Comparison of ENCODE assay signal across 14 cellular contexts in the genomic region with DNA sequence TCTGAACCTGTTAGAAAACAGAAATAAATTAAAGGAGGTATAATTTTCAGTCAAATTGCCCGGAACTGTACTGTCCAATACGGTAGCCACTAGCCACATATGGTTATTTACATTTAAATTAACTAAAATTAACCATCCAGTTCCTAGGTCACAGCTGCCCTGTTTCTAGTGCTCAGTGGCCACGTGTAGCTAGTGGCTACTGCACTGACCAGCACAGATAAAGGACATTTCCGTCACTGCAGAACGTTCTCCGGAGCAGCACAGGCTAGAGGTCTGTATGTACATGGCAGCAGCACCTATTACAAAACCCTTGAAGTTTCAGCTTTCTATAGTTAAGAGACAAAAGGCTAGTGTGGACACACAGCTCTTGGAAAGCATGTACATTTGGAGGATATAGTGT. TPM values are rescaled to one million over a fixed set of nuclear protein-coding genes. Genes with fewer than 3 reads are reported as not detected.
DNase-seq lines count a peak whose midpoint lies in the region; ATAC-seq and TF ChIP-seq lines count a peak whose summit lies in the region.
"Had no signal": no experiment of that assay in that cellular context is flagged by ENCODE, and none has a peak within 500 bp of the region (broad histone marks: within the 10 kb centered on the region; RNA-seq: fewer than 3 reads in every experiment).

No MANE protein-coding gene starts in this region.

- DNase-seq in GM23338 (ENCODE audit: low spot score) (no peak), WTC11 (ENCODE audit: low spot score) (no peak), myocyte (ENCODE audit: low read depth) (peak; percentile 36), DMS79 treated with DMSO at 0.1 percent for 48 hours (lab: John Stamatoyannopoulos, UW) (no peak)
- DNase-seq: COR-L47, NCI-H1694 treated with DMSO at 0.1 percent for 48 hours, NCI-H526 treated with DMSO at 0.1 percent for 48 hours had no signal

- H3K4me3 Mint-ChIP-seq in GM23338 (no peak overlapping the region), WTC11 (no peak overlapping the region)

- H3F3A ChIP-seq in GM23338 (replicated peaks; ENCODE audit: low read depth) = no peaks in the 10 kb centered on the region

- TF ChIP-seq CTCF in GM23338 (conservative IDR thresholded peaks at IDR 0.05; ENCODE audit: low read depth in 2 of 2) (no peak), WTC11 (IDR thresholded peaks at IDR 0.05) (no peak)

- peaks cover 38 to 71% (median 59%) of the 10 kb centered on the region in 10 experiments for H3K4me1 ChIP-seq in BLaER1 treated with 17β-estradiol and CSF1 and Interleukin-3, amounts not matched to agents 10 nM and 100 nM
- H3K4me1 ChIP-seq in GM23338 (ENCODE audit: insufficient read depth) = peaks cover 39% of the 10 kb centered on the region

- CTCF ChIA-PET in WTC11 (lab: Charles Lee) = interaction anchor here (0.9 to 3.7 kb wide), 4 partner anchors 12 to 242 kb away, joined by 3 to 15 read pairs (median 4); no protein-coding TSS in a partner anchor

- no peak overlapping the region for H3K27ac Mint-ChIP-seq in GM23338
- H3K27ac Mint-ChIP-seq in WTC11 = 0 out of 2 replicates have a peak overlapping the region, but pooled peaks have one; percentile 30

- H3K4me2 ChIP-seq in BLaER1 treated with 17β-estradiol and CSF1 and Interleukin-3, amounts not matched to agents 10 nM and 100 nM = peak overlapping the region; percentile 14 to 89 (median 59); a peak in 21 of 22 replicates
- H3K4me2 ChIP-seq in GM23338 = peak overlapping the region; percentile 42

- POLR2A ChIA-PET in WTC11 (lab: Charles Lee) = interaction anchor here (0.6 kb wide), 1 partner anchor 133 kb away, joined by 4 read pairs; no protein-coding TSS in a partner anchor

- H3K27ac ChIP-seq in BLaER1 treated with 17β-estradiol and CSF1 and Interleukin-3, amounts not matched to agents 10 nM and 100 nM = no peak overlapping the region
- H3K27ac ChIP-seq in GM23338 (ENCODE audit: low read depth) = peak overlapping the region; percentile 85

- H3K36me3 ChIP-seq in BLaER1 treated with 17β-estradiol and CSF1 and Interleukin-3, amounts not matched to agents 10 nM and 100 nM = peaks cover 0 to 23% (median 12%) of the 10 kb centered on the region in 11 experiments; a peak in 19 of 22 replicates
- no peaks in the 10 kb centered on the region for H3K36me3 ChIP-seq in GM23338 (ENCODE audit: insufficient read depth)

- no peaks in the 10 kb centered on the region for H3K9me2 ChIP-seq in GM23338 (ENCODE audit: insufficient read depth)

- H4K20me1 ChIP-seq in BLaER1 treated with 17β-estradiol and CSF1 and Interleukin-3, amounts not matched to agents 10 nM and 100 nM = peaks cover 31 to 76% (median 68%) of the 10 kb centered on the region in 11 experiments; a peak in 21 of 22 replicates
- H4K20me1 ChIP-seq in GM23338 (replicated peaks; ENCODE audit: insufficient read depth) = peaks cover 23% of the 10 kb centered on the region; the same call in 1 of the 2 replicates

- H3K4me3 ChIP-seq in BLaER1 treated with 17β-estradiol and CSF1 and Interleukin-3, amounts not matched to agents 10 nM and 100 nM = no peak overlapping the region
- H3K4me3 ChIP-seq in GM23338 = no peak overlapping the region

- H3K9me3 Mint-ChIP-seq in GM23338 (no peaks in the 10 kb centered on the region), WTC11 (no peaks in the 10 kb centered on the region)

- H3K27me3 ChIP-seq in BLaER1 treated with 17β-estradiol and CSF1 and Interleukin-3, amounts not matched to agents 10 nM and 100 nM = no peaks in the 10 kb centered on the region
- no peaks in the 10 kb centered on the region for H3K27me3 ChIP-seq in GM23338 (ENCODE audit: insufficient read depth)

- peaks cover 12% of the 10 kb centered on the region for H3K27me3 Mint-ChIP-seq in GM23338 (ENCODE audit: insufficient read depth, low read depth, poor library complexity)
- H3K27me3 Mint-ChIP-seq in WTC11 (ENCODE audit: low read depth) = no peaks in the 10 kb centered on the region

- peaks cover 91% of the 10 kb centered on the region for H3K79me2 ChIP-seq in GM23338 (replicated peaks; ENCODE audit: insufficient read depth)

- H3K4me1 Mint-ChIP-seq in GM23338 (peaks cover 50% of the 10 kb centered on the region), WTC11 (peaks cover 54% of the 10 kb centered on the region)

- H3K36me3 Mint-ChIP-seq in GM23338 (ENCODE audit: low read depth) (peaks cover 13% of the 10 kb centered on the region; the same call in 2 of the 3 replicates), WTC11 (peaks cover 7% of the 10 kb centered on the region)

- H3K9me3 ChIP-seq in BLaER1 treated with 17β-estradiol and CSF1 and Interleukin-3, amounts not matched to agents 10 nM and 100 nM (replicated peaks in 1 of 11) = no peaks in the 10 kb centered on the region

- no peak overlapping the region for H2AFZ ChIP-seq in GM23338

- H3K9ac ChIP-seq in BLaER1 treated with 17β-estradiol and CSF1 and Interleukin-3, amounts not matched to agents 10 nM and 100 nM = no peak overlapping the region

- ATAC-seq in GM23338 (no peak), WTC11 (no peak), GM21529 (IDR thresholded peaks at IDR 0.05; ENCODE audit: unreplicated experiment) (no peak), GM18498 (IDR thresholded peaks at IDR 0.05; ENCODE audit: unreplicated experiment) (no peak), GM19455 (IDR thresholded peaks at IDR 0.05; ENCODE audit: unreplicated experiment) (no peak)

TF ChIP-seq in GM23338, 12 proteins besides CTCF, POLR2A, EP300 and RAD21 (continues in another document):
- no peak for TF ChIP-seq ZNF114 (CRISPR knock-in tag; IDR thresholded peaks at IDR 0.05)
- TF ChIP-seq, protein P1, sequence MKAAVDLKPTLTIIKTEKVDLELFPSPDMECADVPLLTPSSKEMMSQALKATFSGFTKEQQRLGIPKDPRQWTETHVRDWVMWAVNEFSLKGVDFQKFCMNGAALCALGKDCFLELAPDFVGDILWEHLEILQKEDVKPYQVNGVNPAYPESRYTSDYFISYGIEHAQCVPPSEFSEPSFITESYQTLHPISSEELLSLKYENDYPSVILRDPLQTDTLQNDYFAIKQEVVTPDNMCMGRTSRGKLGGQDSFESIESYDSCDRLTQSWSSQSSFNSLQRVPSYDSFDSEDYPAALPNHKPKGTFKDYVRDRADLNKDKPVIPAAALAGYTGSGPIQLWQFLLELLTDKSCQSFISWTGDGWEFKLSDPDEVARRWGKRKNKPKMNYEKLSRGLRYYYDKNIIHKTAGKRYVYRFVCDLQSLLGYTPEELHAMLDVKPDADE (IDR thresholded peaks at IDR 0.05) = no peak
- no peak for TF ChIP-seq ZNF331 (CRISPR knock-in tag; IDR thresholded peaks at IDR 0.05; ENCODE audit: low read depth)
- no peak for TF ChIP-seq JUNB (IDR thresholded peaks at IDR 0.05; ENCODE audit: unreplicated experiment)
- no peak for TF ChIP-seq POLR2AphosphoS5 (IDR thresholded peaks at IDR 0.05; ENCODE audit: low read depth)
- no peak for TF ChIP-seq NANOG (IDR thresholded peaks at IDR 0.05; ENCODE audit: borderline replicate concordance)
- no peak for TF ChIP-seq EZH2phosphoT487 (IDR thresholded peaks at IDR 0.05; ENCODE audit: unreplicated experiment)
- TF ChIP-seq CREB1 (CRISPR knock-in tag; IDR thresholded peaks at IDR 0.05; ENCODE audit: low read depth) = no peak
- no peak for TF ChIP-seq EZH2 (IDR thresholded peaks at IDR 0.05; ENCODE audit: low read depth, unreplicated experiment)

TF ChIP-seq in WTC11, 78 proteins besides CTCF, POLR2A, EP300 and RAD21 (continues in another document):
- no peak for TF ChIP-seq FOXP1 (CRISPR knock-in tag; IDR thresholded peaks at IDR 0.05; ENCODE audit: borderline replicate concordance)
- TF ChIP-seq, protein P2, sequence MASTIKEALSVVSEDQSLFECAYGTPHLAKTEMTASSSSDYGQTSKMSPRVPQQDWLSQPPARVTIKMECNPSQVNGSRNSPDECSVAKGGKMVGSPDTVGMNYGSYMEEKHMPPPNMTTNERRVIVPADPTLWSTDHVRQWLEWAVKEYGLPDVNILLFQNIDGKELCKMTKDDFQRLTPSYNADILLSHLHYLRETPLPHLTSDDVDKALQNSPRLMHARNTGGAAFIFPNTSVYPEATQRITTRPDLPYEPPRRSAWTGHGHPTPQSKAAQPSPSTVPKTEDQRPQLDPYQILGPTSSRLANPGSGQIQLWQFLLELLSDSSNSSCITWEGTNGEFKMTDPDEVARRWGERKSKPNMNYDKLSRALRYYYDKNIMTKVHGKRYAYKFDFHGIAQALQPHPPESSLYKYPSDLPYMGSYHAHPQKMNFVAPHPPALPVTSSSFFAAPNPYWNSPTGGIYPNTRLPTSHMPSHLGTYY (CRISPR knock-in tag; IDR thresholded peaks at IDR 0.05) = no peak
- TF ChIP-seq, protein P3, sequence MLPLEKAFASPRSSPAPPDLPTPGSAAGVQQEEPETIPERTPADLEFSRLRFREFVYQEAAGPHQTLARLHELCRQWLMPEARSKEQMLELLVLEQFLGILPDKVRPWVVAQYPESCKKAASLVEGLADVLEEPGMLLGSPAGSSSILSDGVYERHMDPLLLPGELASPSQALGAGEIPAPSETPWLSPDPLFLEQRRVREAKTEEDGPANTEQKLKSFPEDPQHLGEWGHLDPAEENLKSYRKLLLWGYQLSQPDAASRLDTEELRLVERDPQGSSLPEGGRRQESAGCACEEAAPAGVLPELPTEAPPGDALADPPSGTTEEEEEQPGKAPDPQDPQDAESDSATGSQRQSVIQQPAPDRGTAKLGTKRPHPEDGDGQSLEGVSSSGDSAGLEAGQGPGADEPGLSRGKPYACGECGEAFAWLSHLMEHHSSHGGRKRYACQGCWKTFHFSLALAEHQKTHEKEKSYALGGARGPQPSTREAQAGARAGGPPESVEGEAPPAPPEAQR (CRISPR knock-in tag; IDR thresholded peaks at IDR 0.05) = no peak
- TF ChIP-seq, protein P4, sequence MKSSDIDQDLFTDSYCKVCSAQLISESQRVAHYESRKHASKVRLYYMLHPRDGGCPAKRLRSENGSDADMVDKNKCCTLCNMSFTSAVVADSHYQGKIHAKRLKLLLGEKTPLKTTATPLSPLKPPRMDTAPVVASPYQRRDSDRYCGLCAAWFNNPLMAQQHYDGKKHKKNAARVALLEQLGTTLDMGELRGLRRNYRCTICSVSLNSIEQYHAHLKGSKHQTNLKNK (CRISPR knock-in tag; IDR thresholded peaks at IDR 0.05) = no peak

RNA-seq across cellular contexts. Expression of gene CPSF4L, which starts 33.7 kb away (rescaled TPM):
- not detected in 2 replicates for total RNA-seq in GM23338 (2014; rRNA removed; shearing (Covaris generic))
- polyA plus RNA-seq in GM23338 (2016; fragmentation: Nextera tagmentation; extraction: Ambion mirVana) = not detected in 2 replicates
- total RNA-seq in WTC11 (2021) (not detected in 3 replicates), myocyte (not detected in 2 replicates)
- not detected for polyA plus RNA-seq in myocyte (2012)
- total RNA-seq: dermis microvascular lymphatic vessel endothelial cell had no signal
- polyA plus RNA-seq: small intestine, thymus had no signal

RNA-seq across cellular contexts. Expression of gene COG1, which starts 35.1 kb away (rescaled TPM):
- total RNA-seq in GM23338 (2014; rRNA removed; shearing (Covaris generic)) = 11.9 and 15.0 TPM in 2 replicates
- polyA plus RNA-seq in GM23338 (2016; fragmentation: Nextera tagmentation; extraction: Ambion mirVana) = 25.5 and 26.1 TPM in 2 replicates
- 19.2 to 22.6 TPM (median 19.5 TPM) in 3 replicates for total RNA-seq in WTC11 (2021)
- total RNA-seq in myocyte = 38.9 and 43.0 TPM in 2 replicates
- polyA plus RNA-seq in myocyte (2012) = 50.9 TPM
